29 cellular contexts compared by ENCODE assay signal in the genomic region with DNA sequence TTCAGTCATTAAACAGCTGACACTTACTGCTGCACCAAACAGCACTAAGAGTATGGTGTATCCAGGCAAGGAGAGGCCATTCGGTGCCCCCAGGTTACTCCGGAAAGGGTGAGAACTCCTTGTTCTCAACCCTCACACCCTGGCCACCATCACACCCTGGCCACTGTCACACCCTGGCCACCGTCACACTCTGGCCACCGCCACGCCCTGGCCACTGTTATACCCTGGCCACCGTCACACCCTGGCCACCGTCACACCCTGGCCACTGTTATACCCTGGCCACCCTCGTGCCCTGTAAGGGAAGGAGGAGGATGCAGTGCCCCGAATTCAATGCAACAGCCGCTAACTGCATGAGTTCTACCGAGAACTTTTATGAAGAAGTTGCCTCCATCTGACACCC.
"Had no signal": no experiment of that assay in that cellular context is flagged by ENCODE, and none has a peak within 500 bp of the region (broad histone marks: within the 10 kb centered on the region; RNA-seq: fewer than 3 reads in every experiment).

No MANE protein-coding gene starts in this region.

- H3K4me1 ChIP-seq: adrenal gland, body of pancreas, breast epithelium, Peyer's patch, SJSA1 had no signal

- H3K36me3 ChIP-seq: adrenal gland, breast epithelium, Peyer's patch, SJSA1 had no signal

- H3K9ac ChIP-seq: SK-N-SH had no signal

- DNase-seq: activated CD4-positive, alpha-beta T cell treated with anti-CD3 and anti-CD28 coated beads, Interleukin-2, amount 10 ng/mL, durations not matched to agents 24 days and 14 days; activated CD4-positive, alpha-beta T cell treated with anti-CD3 and anti-CD28 coated beads, Interleukin-2, amount 50 U/mL, for 4 hours; activated CD8-positive, alpha-beta T cell treated with anti-CD3 and anti-CD28 coated beads for 36 hours; activated gamma-delta T cell treated with Interleukin-2 at 50 U/mL for 16 hours; activated naive CD4-positive, alpha-beta T cell treated with anti-CD3 and anti-CD28 coated beads for 36 hours; activated T-cell treated with anti-CD3 and anti-CD28 coated beads, Interleukin-2, amount 50 U/mL, for 1 hour; activated T-cell treated with anti-CD3 and anti-CD28 coated beads, Interleukin-2, amount 50 U/mL, for 72 hours; body of pancreas; NCI-H1092 treated with DMSO at 0.1 percent for 48 hours; NCI-H1417; NCI-H146; NCI-H187; NCI-H2029 treated with DMSO at 0.1 percent for 48 hours; NCI-H2107; NCI-H2171 treated with DMSO at 0.1 percent for 48 hours; NCI-H226; NCI-H524 treated with DMSO at 0.1 percent for 48 hours; PC-3; SHP77 treated with DMSO at 0.1 percent for 48 hours; SK-N-SH had no signal

- H3K27ac ChIP-seq: adrenal gland, body of pancreas, breast epithelium, Peyer's patch, SJSA1 had no signal

- ATAC-seq: activated CD8-positive, alpha-beta T cell treated with anti-CD3 and anti-CD28 coated beads for 36 hours; activated naive CD4-positive, alpha-beta T cell treated with anti-CD3 and anti-CD28 coated beads, Interleukin-2, amount 50 U/mL, for 72 hours; activated T-cell treated with anti-CD3 and anti-CD28 coated beads, Interleukin-2, amount 50 U/mL, for 72 hours; activated T-helper 17 cell treated with anti-CD3 and anti-CD28 coated beads, Interleukin-2, amount 50 U/mL, for 72 hours; body of pancreas; K562; PC-3 had no signal

- H3K9me3 ChIP-seq: adrenal gland, body of pancreas, breast epithelium, Peyer's patch, SJSA1, SK-N-SH had no signal

- H3K27me3 ChIP-seq: Peyer's patch had no signal

- FAIRE-seq: astrocyte, K562, TTC549 had no signal

- H3K4me3 ChIP-seq: adrenal gland, body of pancreas, breast epithelium, K562, Peyer's patch, SJSA1 had no signal
